Comparison of ENCODE assay signal across 9 cellular contexts in genomic region chr2:181894381-181894780, GRCh38. TPM values are rescaled to one million over a fixed set of nuclear protein-coding genes. Genes with fewer than 3 reads are reported as not detected.
DNase-seq lines count a peak whose midpoint lies in the region; ATAC-seq and TF ChIP-seq lines count a peak whose summit lies in the region.
"Had no signal": no experiment of that assay in that cellular context is flagged by ENCODE, and none has a peak within 500 bp of the region (broad histone marks: within the 10 kb centered on the region; RNA-seq: fewer than 3 reads in every experiment).

No MANE protein-coding gene starts in this region.

- peak overlapping the region; percentile 44 for H3K4me3 ChIP-seq in IMR-90 (ENCODE audit: insufficient read depth, low read depth, low read length)
- H3K4me3 ChIP-seq in duodenal mucosa (ENCODE audit: low read depth in 1 of 2, low read length in 2 of 2) = peak overlapping the region; percentile 90 to 97

- H3K9me1 ChIP-seq in IMR-90 (ENCODE audit: insufficient read depth, low read length) = no peaks in the 10 kb centered on the region

- H2AK9ac ChIP-seq in IMR-90 (replicated peaks; ENCODE audit: low read depth, low read length, poor library complexity) = no peak overlapping the region

- TF ChIP-seq CTCF in 22Rv1 (IDR thresholded peaks at IDR 0.05) (no peak), IMR-90 (conservative IDR thresholded peaks at IDR 0.05; ENCODE audit: low read depth, low read length) (no peak), neural crest cell (conservative IDR thresholded peaks at IDR 0.05) (no peak)

- H2BK20ac ChIP-seq in IMR-90 (ENCODE audit: low read depth, low read length) = no peak overlapping the region; the same call in 1 of the 2 replicates

- no peaks in the 10 kb centered on the region for H3K9me3 ChIP-seq in IMR-90 (ENCODE audit: control insufficient read depth, insufficient read depth, low read length)
- H3K9me3 ChIP-seq in duodenal mucosa (ENCODE audit: control insufficient read depth in 1 of 2, low read length in 2 of 2) = no peaks in the 10 kb centered on the region

- no peaks in the 10 kb centered on the region for H3K27me3 ChIP-seq in IMR-90 (ENCODE audit: control insufficient read depth, insufficient read depth, low read length)
- no peaks in the 10 kb centered on the region for H3K27me3 ChIP-seq in duodenal mucosa (ENCODE audit: control insufficient read depth in 1 of 2, insufficient read depth in 2 of 2, low read length in 2 of 2)

- intact Hi-C loops in IMR-90 (cut with micrococcal nuclease) = loop anchor here (5.0 to 10.0 kb wide), 3 partner anchors 107 to 1770 kb away; no protein-coding TSS in a partner anchor

- H3K36me3 ChIP-seq in IMR-90 (ENCODE audit: control insufficient read depth, insufficient read depth, low read length) = peaks cover 7% of the 10 kb centered on the region
- peaks cover 6 to 11% of the 10 kb centered on the region in 2 donors for H3K36me3 ChIP-seq in duodenal mucosa (ENCODE audit: control insufficient read depth in 1 of 2, insufficient read depth in 2 of 2, low read length in 2 of 2)

- peak overlapping the region; percentile 96 for H3K4me2 ChIP-seq in IMR-90 (ENCODE audit: low read depth, low read length)

- peaks cover 12% of the 10 kb centered on the region for H3K36me3 Mint-ChIP-seq in neural crest cell (ENCODE audit: low read depth)

- H4K8ac ChIP-seq in IMR-90 (ENCODE audit: low read depth in 2 of 2, low read length in 2 of 2) = no peak overlapping the region

- peak overlapping the region; percentile 25; the same call in 1 of the 2 replicates for H3K4ac ChIP-seq in IMR-90 (ENCODE audit: low read depth, low read length)

- no peak overlapping the region for H3K56ac ChIP-seq in IMR-90 (ENCODE audit: extremely low read depth, insufficient read depth, low read length)

- no peak overlapping the region for H2AK5ac ChIP-seq in IMR-90 (ENCODE audit: low read depth, low read length)

- H3K14ac ChIP-seq in IMR-90 (replicated peaks; ENCODE audit: low read depth, low read length) = peak overlapping the region; percentile 74

- no peaks in the 10 kb centered on the region for H3K9me3 Mint-ChIP-seq in neural crest cell

- no peak overlapping the region for H4K5ac ChIP-seq in IMR-90 (ENCODE audit: low read depth, low read length)

- peak overlapping the region; percentile 95 for H3K4me3 Mint-ChIP-seq in neural crest cell

- H3K4me1 ChIP-seq in IMR-90 (ENCODE audit: control insufficient read depth, insufficient read depth, low read length) (peaks cover 3% of the 10 kb centered on the region; the same call in 1 of the 2 replicates), duodenal mucosa (ENCODE audit: control insufficient read depth in 1 of 2, insufficient read depth in 2 of 2, low read length in 2 of 2) (peaks cover 15 to 17% of the 10 kb centered on the region in 2 donors)

- H4K91ac ChIP-seq in IMR-90 (ENCODE audit: insufficient read depth, low read depth, low read length) = no peak overlapping the region

- H3K18ac ChIP-seq in IMR-90 (ENCODE audit: low read depth, low read length) = no peak overlapping the region

- no peaks in the 10 kb centered on the region for H3K27me3 Mint-ChIP-seq in neural crest cell (ENCODE audit: low read depth)

- peaks cover 4% of the 10 kb centered on the region; the same call in 1 of the 2 replicates for H4K20me1 ChIP-seq in IMR-90 (ENCODE audit: insufficient read depth, low read length)

- dilution Hi-C loops in IMR-90 (cut with HindIII; ENCODE audit: low sequenced_read_pairs, unreplicated experiment) = no loop called here

- H3K4me1 Mint-ChIP-seq in neural crest cell = peaks cover 65% of the 10 kb centered on the region

- H3K79me1 ChIP-seq in IMR-90 (ENCODE audit: low read depth in 1 of 2, low read length in 2 of 2) = peaks cover 0 to 20% of the 10 kb centered on the region in 2 experiments; a peak in 2 of 4 replicates

- H3K23ac ChIP-seq in IMR-90 (ENCODE audit: low read depth, low read length) = peak overlapping the region; percentile 92; the same call in 1 of the 2 replicates

- no peak for TF ChIP-seq POLR2A in IMR-90 (IDR thresholded peaks at IDR 0.05; ENCODE audit: low read depth, low read length)

- BruUV-seq in IMR-90 (replicated peaks; lab: Mats Ljungman, UMichigan) = no TSS peak

- CTCF ChIA-PET in IMR-90 (lab: Yijun Ruan, JAX) = interaction anchor here (0.5 kb wide), 1 partner anchor 154 kb away, joined by 3 read pairs; no protein-coding TSS in a partner anchor

- no peak overlapping the region for H2AFZ ChIP-seq in IMR-90 (replicated peaks; ENCODE audit: low read length, poor library complexity)

- H2BK120ac ChIP-seq in IMR-90 (ENCODE audit: low read depth, low read length) = no peak overlapping the region

- POLR2A ChIA-PET in IMR-90 (lab: Charles Lee; ENCODE audit: unreplicated experiment) = no interaction called here

- no peak for TF ChIP-seq RAD21 in IMR-90 (IDR thresholded peaks at IDR 0.05; ENCODE audit: low read length)

- H3K27ac ChIP-seq in 22Rv1 = peak overlapping the region; percentile 92
- peak overlapping the region; percentile 43; the same call in 1 of the 2 replicates for H3K27ac ChIP-seq in IMR-90 (ENCODE audit: insufficient read depth, low read length)
- no peak overlapping the region for H3K27ac ChIP-seq in duodenal mucosa (ENCODE audit: low read depth, low read length)

- peak overlapping the region; percentile 74 for H2BK5ac ChIP-seq in IMR-90 (ENCODE audit: low read depth, low read length, poor library complexity, severe bottlenecking)

- H2BK15ac ChIP-seq in IMR-90 (ENCODE audit: low read depth, low read length) = no peak overlapping the region

- in situ Hi-C loops in IMR-90 (cut with MboI; ENCODE audit: low sequenced_read_pairs) = loop anchor here (10.0 kb wide), 1 partner anchor 1770 kb away; no protein-coding TSS in a partner anchor

- ATAC-seq in IMR-90 (ENCODE audit: low read depth) (no peak), GM19351 (IDR thresholded peaks at IDR 0.05; ENCODE audit: unreplicated experiment) (no peak), GM18519 (IDR thresholded peaks at IDR 0.05; ENCODE audit: low FRiP score, unreplicated experiment) (no peak)

- peak overlapping the region; percentile 65; the same call in 1 of the 2 replicates for H3K9ac ChIP-seq in IMR-90 (ENCODE audit: low read depth, low read length)
- H3K9ac ChIP-seq in duodenal mucosa (ENCODE audit: low read depth in 1 of 2, low read length in 2 of 2) = peak overlapping the region; percentile 13 to 98

- peak overlapping the region; percentile 23 for H3K27ac Mint-ChIP-seq in neural crest cell (ENCODE audit: unreplicated experiment)

- DNase-seq in IMR-90 (no peak), neural crest cell (ENCODE audit: low read depth, low spot score) (no peak), NCI-H748 treated with DMSO at 0.1 percent for 48 hours (lab: John Stamatoyannopoulos, UW) (no peak), GM19238 (ENCODE audit: insufficient read length, low spot score) (no peak)
- DNase-seq: activated CD4-positive, CD25-positive, alpha-beta regulatory T cell had no signal

- no CpG with 5 or more reads among the region's 3 CpGs for WGBS in IMR-90 (ENCODE audit: extremely low coverage in 2 of 2, insufficient read length in 1 of 2), 2 experiments

TF ChIP-seq in IMR-90, 13 proteins besides CTCF, POLR2A, EP300 and RAD21:
- TF ChIP-seq MAZ (IDR thresholded peaks at IDR 0.05; ENCODE audit: borderline replicate concordance, low read depth, low read length) (no peak), MAFK (IDR thresholded peaks at IDR 0.05; ENCODE audit: low read depth, low read length) (no peak), CEBPB (IDR thresholded peaks at IDR 0.05; ENCODE audit: low read depth, low read length) (no peak)

RNA-seq across cellular contexts. Expression of gene ITPRID2, which starts 2.9 kb away (rescaled TPM):
- total RNA-seq in IMR-90 (2012; rRNA removed) = 168 and 187 TPM in 2 replicates
- 61.6 and 74.1 TPM in 2 replicates for polyA plus RNA-seq in IMR-90 (2012; rRNA removed)
- polyA plus RNA-seq in IMR-90 (2012; cell fraction: cytosol; rRNA removed) = 28.0 and 39.0 TPM in 2 replicates
- polyA plus RNA-seq in IMR-90 (2012; cell fraction: nucleus; rRNA removed; ENCODE audit: low replicate concordance) = 35.1 and 131 TPM in 2 replicates
- 115 and 133 TPM in 2 replicates for total RNA-seq in neural crest cell
